ENCODE assay signal across 10 cellular contexts in genomic region chr2:234289789-234290188, GRCh38.
A peak's percentile ranks its signal among the peaks of the same experiment; 100 is the strongest.
DNase-seq lines count a peak whose midpoint lies in the region; ATAC-seq lines count a peak whose summit lies in the region.
"Had no signal": no experiment of that assay in that cellular context is flagged by ENCODE, and none has a peak within 500 bp of the region (broad histone marks: within the 10 kb centered on the region; RNA-seq: fewer than 3 reads in every experiment).

No MANE protein-coding gene starts in this region.

- no peaks in the 10 kb centered on the region for H3K9me3 Mint-ChIP-seq in activated T-cell treated with anti-CD3 and anti-CD28 coated beads, Interleukin-2, amount 50 U/mL, for 72 hours

- peak; percentile 47 to 52 for ATAC-seq in activated T-cell treated with anti-CD3 and anti-CD28 coated beads, Interleukin-2, amount 50 U/mL, for 72 hours (replicated peaks in 1 of 2)
- ATAC-seq in HG02973 (IDR thresholded peaks at IDR 0.05; ENCODE audit: unreplicated experiment) (no peak), GM21360 (IDR thresholded peaks at IDR 0.05; ENCODE audit: unreplicated experiment) (no peak), HG02623 (IDR thresholded peaks at IDR 0.05; ENCODE audit: unreplicated experiment) (no peak)
- ATAC-seq: left colon had no signal

- DNase-seq in AG08395 (ENCODE audit: low spot score) = peak; percentile 87
- DNase-seq in LoVo (ENCODE audit: low spot score) = peak; percentile 58
- peak; percentile 61 to 72 for DNase-seq in activated T-cell treated with anti-CD3 and anti-CD28 coated beads, Interleukin-2, amount 50 U/mL, for 72 hours
- DNase-seq in iris pigment epithelial cell (ENCODE audit: low read depth) = peak; percentile 69
- no peak for DNase-seq in DMS153 treated with DMSO at 0.1 percent for 48 hours (lab: John Stamatoyannopoulos, UW; ENCODE audit: unreplicated experiment)
- DNase-seq: GDM1 had no signal

- H3K4me1 Mint-ChIP-seq in activated T-cell treated with anti-CD3 and anti-CD28 coated beads, Interleukin-2, amount 50 U/mL, for 72 hours (ENCODE audit: low read depth) = peaks cover 84% of the 10 kb centered on the region

- H3K36me3 Mint-ChIP-seq in activated T-cell treated with anti-CD3 and anti-CD28 coated beads, Interleukin-2, amount 50 U/mL, for 72 hours (ENCODE audit: insufficient read depth in 2 of 2) = no peaks in the 10 kb centered on the region

- H3K27ac Mint-ChIP-seq in activated T-cell treated with anti-CD3 and anti-CD28 coated beads, Interleukin-2, amount 50 U/mL, for 72 hours = peak overlapping the region; percentile 75

- no peaks in the 10 kb centered on the region for H3K27me3 Mint-ChIP-seq in activated T-cell treated with anti-CD3 and anti-CD28 coated beads, Interleukin-2, amount 50 U/mL, for 72 hours (ENCODE audit: low read depth)

- H3K4me3 Mint-ChIP-seq in activated T-cell treated with anti-CD3 and anti-CD28 coated beads, Interleukin-2, amount 50 U/mL, for 72 hours = peak overlapping the region; percentile 60 to 67

Comparison
In these comparisons a context has a peak if more than half of its experiments do, and no peak if none do; other contexts are left out.
1. ATAC-seq: peak in activated T-cell treated with anti-CD3 and anti-CD28 coated beads, Interleukin-2, amount 50 U/mL, for 72 hours (2 of 2); none in HG02973 (single experiment), GM21360 (single experiment) and HG02623 (single experiment).